Comparison of ENCODE assay signal across 1 cellular context in the genomic region with DNA sequence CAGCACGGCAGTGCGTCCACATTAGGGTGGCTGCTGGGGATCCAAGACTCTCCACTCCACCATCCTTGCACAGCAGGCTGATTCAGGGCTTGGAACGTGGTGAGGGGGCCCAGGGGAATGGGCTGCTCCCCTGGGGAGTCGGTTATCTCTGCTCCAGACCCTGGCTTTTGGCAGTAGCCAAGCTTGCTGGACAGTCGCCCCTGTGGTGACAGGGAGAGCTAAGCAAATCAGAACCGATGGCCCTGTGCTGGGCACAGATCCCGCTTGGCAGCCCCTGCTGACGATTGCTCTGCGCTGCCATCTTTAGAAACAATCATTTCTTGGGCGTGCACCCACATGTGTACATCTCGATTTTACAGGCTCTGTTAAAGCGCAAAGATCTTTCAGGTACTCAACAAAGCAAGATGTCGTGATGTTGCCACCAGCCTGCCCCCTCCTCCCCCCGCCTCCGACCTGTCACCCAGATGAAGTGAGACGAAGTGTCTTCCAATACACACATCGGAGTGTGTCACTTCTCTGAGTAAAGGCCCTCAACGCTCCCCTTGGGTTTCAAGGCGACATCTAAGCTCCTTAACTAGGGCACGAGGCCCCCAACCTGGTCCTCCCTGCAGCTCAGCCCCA.
TF ChIP-seq lines count a peak whose summit lies in the region.

No MANE protein-coding gene starts in this region.

TF ChIP-seq in K562, 482 proteins besides CTCF, POLR2A, EP300 and RAD21 (continued from another document):
- TF ChIP-seq CTCFL (IDR thresholded peaks at IDR 0.05; ENCODE audit: borderline replicate concordance, insufficient read depth, low read depth, low read length, poor library complexity, severe bottlenecking) = no peak
- TF ChIP-seq RHOXF2B (CRISPR knock-in tag; conservative IDR thresholded peaks at IDR 0.05) = no peak
- no peak for TF ChIP-seq RFX1 (IDR thresholded peaks at IDR 0.05)
- no peak for TF ChIP-seq MCM7 (IDR thresholded peaks at IDR 0.05)
- TF ChIP-seq BRD4 (IDR thresholded peaks at IDR 0.05) = no peak
- no peak for TF ChIP-seq ZNF778 (CRISPR knock-in tag; IDR thresholded peaks at IDR 0.05)
- TF ChIP-seq RBM25 (IDR thresholded peaks at IDR 0.05; ENCODE audit: low read depth, low read length, severe bottlenecking) = no peak
- no peak for TF ChIP-seq PCBP2 (IDR thresholded peaks at IDR 0.05; ENCODE audit: low read depth, low read length, poor library complexity, severe bottlenecking)
- TF ChIP-seq BRD9 (IDR thresholded peaks at IDR 0.05; ENCODE audit: low read depth, partially characterized antibody) = no peak
- TF ChIP-seq HCFC1 (IDR thresholded peaks at IDR 0.05; ENCODE audit: low read depth, low read length) = no peak
- TF ChIP-seq KLF6 (CRISPR knock-in tag; IDR thresholded peaks at IDR 0.05; ENCODE audit: borderline replicate concordance) = no peak
- no peak for TF ChIP-seq MCM2 (IDR thresholded peaks at IDR 0.05; ENCODE audit: low read depth)
